ENCODE assay signal across 16 cellular contexts in the genomic region with DNA sequence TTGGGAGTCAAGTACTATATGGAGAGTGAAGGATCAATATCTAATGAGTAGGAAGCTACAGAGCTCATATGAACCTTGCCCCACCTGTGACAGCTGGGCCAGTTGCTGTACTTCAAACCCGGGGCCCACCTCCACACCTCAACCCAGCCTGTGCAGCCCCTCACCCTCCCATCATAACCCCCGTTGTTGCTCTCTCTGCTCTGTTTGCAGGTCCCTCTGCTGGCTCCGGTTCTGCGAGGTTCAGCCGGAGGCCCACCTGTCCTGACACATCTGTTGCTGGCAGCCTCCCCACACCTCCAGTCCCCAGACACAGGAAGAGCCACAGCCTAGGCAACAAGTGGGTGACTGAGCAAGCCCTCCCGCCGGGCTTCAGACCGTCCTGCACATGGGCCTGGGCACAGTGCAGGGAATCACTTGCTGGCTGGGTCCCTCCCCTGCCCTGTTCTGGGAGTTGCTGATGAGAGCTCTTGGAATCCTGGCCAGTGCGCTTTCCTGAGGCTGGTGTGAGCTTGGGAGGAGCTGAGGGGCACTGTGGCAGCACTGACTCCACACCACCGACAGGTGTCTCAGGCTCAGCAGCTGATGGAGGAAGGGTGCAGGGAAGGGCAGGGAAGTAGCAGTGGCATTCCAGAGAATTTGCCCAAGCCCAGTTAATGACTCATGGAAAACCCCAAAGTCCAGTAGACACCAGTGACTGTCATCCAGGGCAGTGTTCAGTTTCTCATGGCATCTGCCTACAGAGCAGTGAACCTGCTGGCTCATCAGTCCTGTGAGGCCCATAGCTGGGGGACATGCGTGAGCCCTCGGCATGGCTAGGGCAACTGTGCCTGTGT.
DNase-seq lines count a peak whose midpoint lies in the region; ATAC-seq and TF ChIP-seq lines count a peak whose summit lies in the region.
"Had no signal": no experiment of that assay in that cellular context is flagged by ENCODE, and none has a peak within 500 bp of the region (broad histone marks: within the 10 kb centered on the region; RNA-seq: fewer than 3 reads in every experiment).

No MANE protein-coding gene starts in this region.

- peaks cover 12 to 13% (median 13%) of the 10 kb centered on the region in 3 donors for H3K27me3 Mint-ChIP-seq in CD14-positive monocyte (ENCODE audit: low read depth in 3 of 3)
- peaks cover 4% of the 10 kb centered on the region for H3K27me3 Mint-ChIP-seq in activated CD8-positive, alpha-beta T cell treated with anti-CD3 and anti-CD28 coated beads, Interleukin-2, amount 10 ng/mL, durations not matched to agents 7 days and 5 days (ENCODE audit: low read depth)

- peak; percentile 53 for DNase-seq in AG10803 (ENCODE audit: low read depth)
- DNase-seq in HPDE6-E6E7 (ENCODE audit: extremely low spot score), result peak; percentile 25
- DNase-seq in mammary epithelial cell, result peak; percentile 54
- peak; percentile 26 for DNase-seq in lung microvascular endothelial cell (ENCODE audit: low read depth in 2 of 2)
- no peak for DNase-seq in sciatic nerve (ENCODE audit: low spot score)
- no peak for DNase-seq in left lung
- DNase-seq in CD14-positive monocyte (ENCODE audit: low spot score), result no peak
- DNase-seq in activated CD8-positive, alpha-beta T cell treated with anti-CD3 and anti-CD28 coated beads, Interleukin-2, amount 10 ng/mL, durations not matched to agents 7 days and 5 days, result no peak
- DNase-seq: adrenal gland; CD8-positive, alpha-beta T cell; effector memory CD4-positive, alpha-beta T cell; naive thymus-derived CD8-positive, alpha-beta T cell; NCI-H524 treated with DMSO at 0.1 percent for 48 hours; SHP77 treated with DMSO at 0.1 percent for 48 hours had no signal

- POLR2A ChIA-PET in activated CD8-positive, alpha-beta T cell treated with anti-CD3 and anti-CD28 coated beads, Interleukin-2, amount 10 ng/mL, durations not matched to agents 7 days and 5 days (lab: Charles Lee), result no interaction called here

- 40% methylated on average over 8 of the region's 12 CpGs for WGBS in mammary epithelial cell (ENCODE audit: low coverage, missing lambda C conversion rate)

- in situ Hi-C loops in mammary epithelial cell (cut with MboI; ENCODE audit: low sequenced_read_pairs in 2 of 2), result loop anchor here in 1 of 2 donors (5.0 kb wide), 1 partner anchor 253 kb away; no protein-coding TSS in a partner anchor

- ATAC-seq in sciatic nerve (no peak), left lung (no peak)
- no peak for ATAC-seq in activated CD8-positive, alpha-beta T cell treated with anti-CD3 and anti-CD28 coated beads, Interleukin-2, amount 10 ng/mL, durations not matched to agents 7 days and 5 days
- ATAC-seq: CD8-positive, alpha-beta T cell; GM12878; naive thymus-derived CD8-positive, alpha-beta T cell had no signal

- H3K4me1 Mint-ChIP-seq in CD14-positive monocyte, result no peaks in the 10 kb centered on the region
- H3K4me1 Mint-ChIP-seq in activated CD8-positive, alpha-beta T cell treated with anti-CD3 and anti-CD28 coated beads, Interleukin-2, amount 10 ng/mL, durations not matched to agents 7 days and 5 days (ENCODE audit: low read depth), result peaks cover 7% of the 10 kb centered on the region

- H2AFZ ChIP-seq in mammary epithelial cell (ENCODE audit: low read depth, low read length), result no peak overlapping the region

- no peaks in the 10 kb centered on the region for H3K4me1 ChIP-seq in mammary epithelial cell (ENCODE audit: insufficient read depth, low read length)
- peaks cover 0 to 7% of the 10 kb centered on the region in 2 donors for H3K4me1 ChIP-seq in left lung

- peaks cover 0 to 1% of the 10 kb centered on the region in 2 donors for H3K36me3 Mint-ChIP-seq in CD14-positive monocyte
- no peaks in the 10 kb centered on the region for H3K36me3 Mint-ChIP-seq in activated CD8-positive, alpha-beta T cell treated with anti-CD3 and anti-CD28 coated beads, Interleukin-2, amount 10 ng/mL, durations not matched to agents 7 days and 5 days (ENCODE audit: low read depth)

- H3K79me2 ChIP-seq in mammary epithelial cell (ENCODE audit: insufficient read depth, low read length), result no peaks in the 10 kb centered on the region

- peaks cover 10% of the 10 kb centered on the region for H3K27me3 ChIP-seq in mammary epithelial cell (ENCODE audit: insufficient read depth, low read length)
- no peaks in the 10 kb centered on the region for H3K27me3 ChIP-seq in left lung
- H3K27me3 ChIP-seq: adrenal gland had no signal

- CTCF ChIA-PET in mammary epithelial cell (lab: Charles Lee; ENCODE audit: low non-redundant PET), result interaction anchor here (0.5 to 0.6 kb wide), 2 partner anchors 20 to 442 kb away, joined by 3 to 30 read pairs; no protein-coding TSS in a partner anchor
- CTCF ChIA-PET in activated CD8-positive, alpha-beta T cell treated with anti-CD3 and anti-CD28 coated beads, Interleukin-2, amount 10 ng/mL, durations not matched to agents 7 days and 5 days (lab: Charles Lee), result interaction anchor here (1.2 to 7.2 kb wide), 3 partner anchors 19 to 254 kb away, joined by 3 to 87 read pairs (median 10); no protein-coding TSS in a partner anchor

- H3K9me3 ChIP-seq in mammary epithelial cell (replicated peaks; ENCODE audit: insufficient read depth, low read length), result no peaks in the 10 kb centered on the region
- no peaks in the 10 kb centered on the region for H3K9me3 ChIP-seq in left lung
- H3K9me3 ChIP-seq: adrenal gland had no signal

- H3K4me3 Mint-ChIP-seq in CD14-positive monocyte, result no peak overlapping the region
- no peak overlapping the region for H3K4me3 Mint-ChIP-seq in activated CD8-positive, alpha-beta T cell treated with anti-CD3 and anti-CD28 coated beads, Interleukin-2, amount 10 ng/mL, durations not matched to agents 7 days and 5 days
- H3K4me3 Mint-ChIP-seq: CD8-positive, alpha-beta T cell; naive thymus-derived CD8-positive, alpha-beta T cell had no signal

- H4K20me1 ChIP-seq in mammary epithelial cell (ENCODE audit: insufficient read depth, low read length), result no peaks in the 10 kb centered on the region

- no peak overlapping the region for H3K4me2 ChIP-seq in mammary epithelial cell (ENCODE audit: insufficient read depth, low read depth, low read length)

- H3K27ac ChIP-seq in mammary epithelial cell (ENCODE audit: insufficient read depth, low read depth, low read length) (no peak overlapping the region), left lung (no peak overlapping the region)
- H3K27ac ChIP-seq: adrenal gland, VCaP had no signal

- intact Hi-C loops in mammary epithelial cell (cut with micrococcal nuclease) (no loop called here), sciatic nerve (cut with DNase I) (no loop called here), left lung (cut with DNase I) (loop anchor here in 1 of 2 donors (5.0 to 10.0 kb wide), 2 partner anchors 230 to 253 kb away; no protein-coding TSS in a partner anchor), CD14-positive monocyte (cut with micrococcal nuclease) (no loop called here)

- H3K36me3 ChIP-seq in mammary epithelial cell (ENCODE audit: insufficient read depth, low read length) (no peaks in the 10 kb centered on the region), left lung (no peaks in the 10 kb centered on the region)
- H3K36me3 ChIP-seq: adrenal gland had no signal

- H3K9me3 Mint-ChIP-seq in CD14-positive monocyte, result no peaks in the 10 kb centered on the region
- no peaks in the 10 kb centered on the region for H3K9me3 Mint-ChIP-seq in activated CD8-positive, alpha-beta T cell treated with anti-CD3 and anti-CD28 coated beads, Interleukin-2, amount 10 ng/mL, durations not matched to agents 7 days and 5 days (ENCODE audit: insufficient read depth)
- H3K9me3 Mint-ChIP-seq: CD8-positive, alpha-beta T cell had no signal

- no peak overlapping the region for H3K4me3 ChIP-seq in AG10803 (ENCODE audit: low read length)
- H3K4me3 ChIP-seq in mammary epithelial cell (replicated peaks in 1 of 3; ENCODE audit: insufficient read depth in 1 of 3, low read depth in 2 of 3, low read length in 3 of 3), result no peak overlapping the region
- no peak overlapping the region for H3K4me3 ChIP-seq in left lung
- H3K4me3 ChIP-seq: adrenal gland, GM12878 had no signal

- dilution Hi-C loops in mammary epithelial cell (cut with HindIII; ENCODE audit: low sequenced_read_pairs), result no loop called here

- no peak overlapping the region for H3K9ac ChIP-seq in mammary epithelial cell (ENCODE audit: insufficient read depth, low read length)

- no TSS peak for BruUV-seq in mammary epithelial cell (replicated peaks; lab: Mats Ljungman, UMichigan)

- TF ChIP-seq CTCF in AG10803 (conservative IDR thresholded peaks at IDR 0.05; ENCODE audit: low read length), result no peak
- TF ChIP-seq CTCF in mammary epithelial cell (conservative IDR thresholded peaks at IDR 0.05 in 1 of 2, IDR thresholded peaks at IDR 0.05 in 1 of 2; ENCODE audit: extremely low read depth in 1 of 2, insufficient read depth in 1 of 2, low read depth in 1 of 2, low read length in 2 of 2), result peak; percentile 31 to 38
- TF ChIP-seq CTCF in left lung (IDR thresholded peaks at IDR 0.05), result no peak
- no peak for TF ChIP-seq CTCF in CD14-positive monocyte (IDR thresholded peaks at IDR 0.05)

- no peak overlapping the region for H3K27ac Mint-ChIP-seq in CD14-positive monocyte
- H3K27ac Mint-ChIP-seq in activated CD8-positive, alpha-beta T cell treated with anti-CD3 and anti-CD28 coated beads, Interleukin-2, amount 10 ng/mL, durations not matched to agents 7 days and 5 days, result no peak overlapping the region
- H3K27ac Mint-ChIP-seq: CD8-positive, alpha-beta T cell; naive thymus-derived CD8-positive, alpha-beta T cell had no signal

Comparison
In these comparisons a context has a peak if more than half of its experiments do, and no peak if none do; other contexts are left out.
1. DNase-seq: peak in AG10803 (single experiment), HPDE6-E6E7 (single experiment), mammary epithelial cell (single experiment) and lung microvascular endothelial cell (2 of 2); none in sciatic nerve (single experiment), left lung (0 of 2), CD14-positive monocyte (single experiment) and activated CD8-positive, alpha-beta T cell treated with anti-CD3 and anti-CD28 coated beads, Interleukin-2, amount 10 ng/mL, durations not matched to agents 7 days and 5 days (single experiment).
2. CTCF ChIP-seq: peak in mammary epithelial cell (2 of 2); none in AG10803 (single experiment), left lung (0 of 2) and CD14-positive monocyte (single experiment).